In the genomic region with DNA sequence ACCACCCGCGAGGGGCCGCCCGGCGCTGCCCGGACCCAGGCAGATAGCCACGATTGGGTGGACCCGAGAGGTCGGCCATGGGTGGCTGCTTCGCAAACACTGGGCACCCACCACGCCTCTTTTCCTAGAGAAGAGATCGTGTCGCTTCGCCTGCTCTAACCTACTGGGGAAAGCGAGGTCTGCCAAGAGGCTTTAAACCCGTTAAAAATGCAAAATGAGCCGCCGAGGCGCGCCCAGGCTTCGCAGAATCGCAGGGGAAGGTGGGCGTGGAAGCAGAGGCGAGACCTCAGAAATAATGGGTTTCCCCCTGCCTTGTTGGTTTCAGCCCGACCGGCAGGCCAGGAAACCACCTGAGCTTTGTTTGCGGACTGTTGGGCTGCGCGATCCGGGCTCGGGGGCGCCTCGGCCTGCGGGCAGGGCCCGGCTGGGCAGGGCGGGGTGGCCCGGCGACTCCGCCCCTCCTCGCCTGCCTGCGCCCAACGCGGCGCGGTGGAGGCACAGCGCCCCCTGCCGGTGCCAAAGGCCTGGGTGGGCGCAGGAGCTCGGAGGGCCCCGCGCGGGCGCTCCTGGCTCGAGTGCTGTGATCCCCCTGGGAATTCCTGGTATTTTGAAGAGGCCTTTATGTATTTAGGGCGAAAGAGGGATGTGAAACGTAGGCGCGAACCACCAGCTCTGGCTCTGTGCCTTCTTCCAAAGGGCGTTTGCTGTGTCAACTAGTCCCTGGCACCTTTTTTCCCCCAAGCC, we compare ENCODE assay signal across 8 cellular contexts.
DNase-seq lines count a peak whose midpoint lies in the region; ATAC-seq and TF ChIP-seq lines count a peak whose summit lies in the region.

No MANE protein-coding gene starts in this region.

- H3K27ac Mint-ChIP-seq in nephron, result peak overlapping the region in 1 of 3 experiments; percentile 98
- H3K27ac Mint-ChIP-seq in stimulated activated naive CD8-positive, alpha-beta T cell treated with anti-CD3 and anti-CD28 coated beads, Interleukin-15, Interleukin-2, amounts not matched to agents 100 ng/mL and 50 ng/mL, for 24 hours, result peak overlapping the region; percentile 76

- ATAC-seq in GM21717 (IDR thresholded peaks at IDR 0.05; ENCODE audit: unreplicated experiment), result peak; percentile 80

- in situ Hi-C loops in KBM-7 (cut with MboI; ENCODE audit: low pct_unique_long_range_greater_than_20kb, low sequenced_read_pairs), result no loop called here

- TF ChIP-seq CTCF in fibroblast of pulmonary artery (IDR thresholded peaks at IDR 0.05; ENCODE audit: low read length, missing control alignments) (peak; percentile 44), nephron (IDR thresholded peaks at IDR 0.05; ENCODE audit: unreplicated experiment in 3 of 3) (peak; percentile 94 to 99 (median 99))

- H3K4me1 Mint-ChIP-seq in nephron, result peaks cover 20% of the 10 kb centered on the region
- peaks cover 17% of the 10 kb centered on the region for H3K4me1 Mint-ChIP-seq in stimulated activated naive CD8-positive, alpha-beta T cell treated with anti-CD3 and anti-CD28 coated beads, Interleukin-15, Interleukin-2, amounts not matched to agents 100 ng/mL and 50 ng/mL, for 24 hours (ENCODE audit: low read depth)

- peaks cover 4% of the 10 kb centered on the region for H3K27me3 Mint-ChIP-seq in nephron (ENCODE audit: low read depth)
- H3K27me3 Mint-ChIP-seq in stimulated activated naive CD8-positive, alpha-beta T cell treated with anti-CD3 and anti-CD28 coated beads, Interleukin-15, Interleukin-2, amounts not matched to agents 100 ng/mL and 50 ng/mL, for 24 hours, result peaks cover 42% of the 10 kb centered on the region

- H3K9me3 Mint-ChIP-seq in nephron, result peaks cover 3% of the 10 kb centered on the region
- H3K9me3 Mint-ChIP-seq in stimulated activated naive CD8-positive, alpha-beta T cell treated with anti-CD3 and anti-CD28 coated beads, Interleukin-15, Interleukin-2, amounts not matched to agents 100 ng/mL and 50 ng/mL, for 24 hours, result no peaks in the 10 kb centered on the region

- H3K4me3 ChIP-seq in fibroblast of pulmonary artery (replicated peaks; ENCODE audit: low read depth, low read length), result peak overlapping the region; percentile 100

- peak overlapping the region in 1 of 3 experiments; percentile 95 for H3K4me3 Mint-ChIP-seq in nephron
- H3K4me3 Mint-ChIP-seq in stimulated activated naive CD8-positive, alpha-beta T cell treated with anti-CD3 and anti-CD28 coated beads, Interleukin-15, Interleukin-2, amounts not matched to agents 100 ng/mL and 50 ng/mL, for 24 hours, result peak overlapping the region; percentile 52

- DNase-seq in DMS79 treated with DMSO at 0.1 percent for 48 hours (lab: John Stamatoyannopoulos, UW) (peak; percentile 95), KBM-7 (peak; percentile 95), RKO (ENCODE audit: low spot score) (peak; percentile 81), fibroblast of pulmonary artery (ENCODE audit: low read depth) (peak; percentile 92)
- peak; percentile 55 for DNase-seq in activated T-helper 9 cell treated with anti-CD3 and anti-CD28 coated beads, Interleukin-2, amount 50 U/mL, for 16 hours (ENCODE audit: low read depth)

- H3K36me3 Mint-ChIP-seq in nephron (ENCODE audit: low read depth), result peaks cover 37% of the 10 kb centered on the region
- H3K36me3 Mint-ChIP-seq in stimulated activated naive CD8-positive, alpha-beta T cell treated with anti-CD3 and anti-CD28 coated beads, Interleukin-15, Interleukin-2, amounts not matched to agents 100 ng/mL and 50 ng/mL, for 24 hours (ENCODE audit: low read depth), result peaks cover 6% of the 10 kb centered on the region

Comparison
In these comparisons a context has a peak if more than half of its experiments do, and no peak if none do; other contexts are left out.
1. Peak in every context shown above with its lines: DNase-seq, ATAC-seq and H3K4me3 ChIP-seq.